23 cellular contexts compared by ENCODE assay signal in genomic region chr11:45252877-45253276, GRCh38. TPM values are rescaled to one million over a fixed set of nuclear protein-coding genes. Genes with fewer than 3 reads are reported as not detected.
"Had no signal": no experiment of that assay in that cellular context is flagged by ENCODE, and none has a peak within 500 bp of the region (broad histone marks: within the 10 kb centered on the region; RNA-seq: fewer than 3 reads in every experiment).

No MANE protein-coding gene starts in this region.

- H3K4me2 ChIP-seq: hepatocyte had no signal

- DNase-seq: cerebellar nuclear complex; dorsolateral prefrontal cortex; effector memory CD4-positive, alpha-beta T cell; sigmoid colon; spleen; T-helper 9 cell had no signal

- ATAC-seq: activated naive CD8-positive, alpha-beta T cell treated with anti-CD3 and anti-CD28 coated beads, Interleukin-2, amount 50 U/mL, for 24 hours had no signal

- FAIRE-seq: TTC549 had no signal

- H2AFZ ChIP-seq: hepatocyte had no signal

- H3K4me3 ChIP-seq: coronary artery, dorsolateral prefrontal cortex, gastroesophageal sphincter, hepatocyte, mucosa of descending colon, ovary, sigmoid colon, spleen, suprapubic skin, tibial nerve had no signal

- H3K79me2 ChIP-seq: hepatocyte had no signal

- H3K27ac ChIP-seq: coronary artery, gastroesophageal sphincter, hepatocyte, neutrophil, ovary, sigmoid colon, suprapubic skin, tibial nerve had no signal

- H3K36me3 ChIP-seq: gastroesophageal sphincter, neutrophil, ovary, sigmoid colon, spleen, suprapubic skin, tibial nerve had no signal

- H3K27me3 ChIP-seq: hepatocyte, ovary, sigmoid colon had no signal

- H3K4me1 ChIP-seq: gastroesophageal sphincter, sigmoid colon, suprapubic skin, tibial nerve had no signal

- H3K9me3 ChIP-seq: gastroesophageal sphincter, mucosa of descending colon, neutrophil, ovary, sigmoid colon, spleen, suprapubic skin, tibial nerve had no signal

RNA-seq across cellular contexts. Expression of gene SYT13, which starts 33.3 kb away (rescaled TPM):
- total RNA-seq: activated CD4-positive, alpha-beta memory T cell treated with anti-CD3 and anti-CD28 coated beads, Interleukin-2, amount 10 ng/mL, durations not matched to agents 7 days and 5 days; activated CD4-positive, alpha-beta T cell treated with anti-CD3 and anti-CD28 coated beads, Interleukin-2, amount 10 ng/mL, durations not matched to agents 7 days and 5 days; activated T-helper 17 cell treated with anti-CD3 and anti-CD28 coated beads, Interleukin-2, amount 50 U/mL, for 72 hours; fibroblast of lung; fibroblast of villous mesenchyme; mesenteric fat pad; ureter had no signal
- polyA plus RNA-seq: fibroblast of lung had no signal
